34 cellular contexts compared by ENCODE assay signal in genomic region chr1:190808035-190808434, GRCh38.
"Had no signal": no experiment of that assay in that cellular context is flagged by ENCODE, and none has a peak within 500 bp of the region (broad histone marks: within the 10 kb centered on the region; RNA-seq: fewer than 3 reads in every experiment).

No MANE protein-coding gene starts in this region.

- H3K4me3 ChIP-seq: adrenal gland, body of pancreas, breast epithelium had no signal

- FAIRE-seq: astrocyte had no signal

- H3K36me3 Mint-ChIP-seq: activated CD8-positive, alpha-beta memory T cell treated with anti-CD3 and anti-CD28 coated beads, Interleukin-2, amount 10 ng/mL, durations not matched to agents 7 days and 5 days; activated naive CD4-positive, alpha-beta T cell treated with anti-CD3 and anti-CD28 coated beads, Interleukin-2, amount 10 ng/mL, durations not matched to agents 7 days and 5 days; activated naive CD8-positive, alpha-beta T cell; activated naive CD8-positive, alpha-beta T cell treated with anti-CD3 and anti-CD28 coated beads, Interleukin-2, amount 10 ng/mL, durations not matched to agents 7 days and 5 days; WTC11 had no signal

- H3K27ac ChIP-seq: adrenal gland, body of pancreas, brain microvascular endothelial cell, breast epithelium, WERI-Rb-1 had no signal

- H3K4me1 Mint-ChIP-seq: activated CD4-positive, alpha-beta memory T cell treated with anti-CD3 and anti-CD28 coated beads, Interleukin-2, amount 10 ng/mL, durations not matched to agents 7 days and 5 days; activated CD4-positive, alpha-beta T cell treated with anti-CD3 and anti-CD28 coated beads for 36 hours; activated CD4-positive, alpha-beta T cell treated with anti-CD3 and anti-CD28 coated beads, Interleukin-2, amount 10 ng/mL, durations not matched to agents 7 days and 5 days; activated CD8-positive, alpha-beta memory T cell treated with anti-CD3 and anti-CD28 coated beads, Interleukin-2, amount 10 ng/mL, durations not matched to agents 7 days and 5 days; activated naive CD4-positive, alpha-beta T cell treated with anti-CD3 and anti-CD28 coated beads, Interleukin-2, amount 10 ng/mL, durations not matched to agents 7 days and 5 days; activated naive CD4-positive, alpha-beta T cell treated with anti-CD3 and anti-CD28 coated beads, Interleukin-2, amount 50 U/mL, for 24 hours; activated naive CD8-positive, alpha-beta T cell treated with anti-CD3 and anti-CD28 coated beads, Interleukin-2, amount 10 ng/mL, durations not matched to agents 7 days and 5 days; activated naive CD8-positive, alpha-beta T cell treated with anti-CD3 and anti-CD28 coated beads, Interleukin-2, amount 50 U/mL, for 24 hours; T-helper 17 cell; WTC11 had no signal

- H3K9me3 Mint-ChIP-seq: WTC11 had no signal

- ATAC-seq: activated CD4-positive, alpha-beta T cell treated with anti-CD3 and anti-CD28 coated beads for 36 hours; activated CD4-positive, CD25-positive, alpha-beta regulatory T cell treated with anti-CD3 and anti-CD28 coated beads, Interleukin-2, amount 50 U/mL, for 24 hours; activated CD8-positive, alpha-beta memory T cell treated with anti-CD3 and anti-CD28 coated beads, Interleukin-2, amount 10 ng/mL, durations not matched to agents 7 days and 5 days; activated CD8-positive, alpha-beta T cell treated with anti-CD3 and anti-CD28 coated beads, Interleukin-2, amount 10 ng/mL, durations not matched to agents 7 days and 5 days; activated naive CD8-positive, alpha-beta T cell treated with anti-CD3 and anti-CD28 coated beads, Interleukin-2, amount 50 U/mL, for 24 hours; body of pancreas; T-helper 17 cell; WTC11 had no signal

- DNase-seq: activated CD4-positive, alpha-beta memory T cell treated with anti-CD3 and anti-CD28 coated beads, Interleukin-2, amount 10 ng/mL, durations not matched to agents 7 days and 5 days; activated CD4-positive, alpha-beta T cell treated with anti-CD3 and anti-CD28 coated beads for 1 hour; activated CD4-positive, alpha-beta T cell treated with anti-CD3 and anti-CD28 coated beads for 36 hours; activated CD4-positive, alpha-beta T cell treated with anti-CD3 and anti-CD28 coated beads for 48 hours; activated CD4-positive, alpha-beta T cell treated with anti-CD3 and anti-CD28 coated beads, Interleukin-2, amount 10 ng/mL, durations not matched to agents 7 days and 5 days; activated CD4-positive, alpha-beta T cell treated with anti-CD3 and anti-CD28 coated beads, Interleukin-2, amount 50 U/mL, for 48 hours; activated CD4-positive, CD25-positive, alpha-beta regulatory T cell; activated CD8-positive, alpha-beta memory T cell treated with anti-CD3 and anti-CD28 coated beads for 24 hours; activated CD8-positive, alpha-beta memory T cell treated with anti-CD3 and anti-CD28 coated beads, Interleukin-2, amount 10 ng/mL, durations not matched to agents 7 days and 5 days; activated CD8-positive, alpha-beta memory T cell treated with anti-CD3 and anti-CD28 coated beads, Interleukin-2, amount 50 U/mL, for 48 hours; activated CD8-positive, alpha-beta T cell treated with anti-CD3 and anti-CD28 coated beads, Interleukin-2, amount 10 ng/mL, durations not matched to agents 7 days and 5 days; activated effector memory CD4-positive, alpha-beta T cell treated with Interleukin-2 at 50 U/mL for 16 hours; activated gamma-delta T cell; activated naive CD4-positive, alpha-beta T cell treated with anti-CD3 and anti-CD28 coated beads, Interleukin-2, amount 10 ng/mL, durations not matched to agents 7 days and 5 days; activated naive CD4-positive, alpha-beta T cell treated with Interleukin-2 at 50 U/mL for 16 hours; activated naive CD8-positive, alpha-beta T cell treated with anti-CD3 and anti-CD28 coated beads, Interleukin-2, amount 10 ng/mL, durations not matched to agents 7 days and 5 days; activated naive CD8-positive, alpha-beta T cell treated with anti-CD3 and anti-CD28 coated beads, Interleukin-2, amount 50 U/mL, for 24 hours; activated T-cell treated with anti-CD3 and anti-CD28 coated beads, Interleukin-2, amount 50 U/mL, for 24 hours; activated T-cell treated with anti-CD3 and anti-CD28 coated beads, Interleukin-2, amount 50 U/mL, for 48 hours; adrenal gland; amniotic stem cell; aorta; body of pancreas; brain microvascular endothelial cell; central memory CD4-positive, alpha-beta T cell; T-helper 17 cell; WERI-Rb-1 had no signal

- H3K4me3 Mint-ChIP-seq: activated CD4-positive, alpha-beta memory T cell treated with anti-CD3 and anti-CD28 coated beads, Interleukin-2, amount 10 ng/mL, durations not matched to agents 7 days and 5 days; activated CD4-positive, alpha-beta T cell treated with anti-CD3 and anti-CD28 coated beads for 36 hours; activated CD4-positive, alpha-beta T cell treated with anti-CD3 and anti-CD28 coated beads, Interleukin-2, amount 10 ng/mL, durations not matched to agents 7 days and 5 days; activated CD8-positive, alpha-beta memory T cell treated with anti-CD3 and anti-CD28 coated beads, Interleukin-2, amount 10 ng/mL, durations not matched to agents 7 days and 5 days; activated CD8-positive, alpha-beta T cell treated with anti-CD3 and anti-CD28 coated beads, Interleukin-2, amount 10 ng/mL, durations not matched to agents 7 days and 5 days; activated naive CD4-positive, alpha-beta T cell treated with anti-CD3 and anti-CD28 coated beads, Interleukin-2, amount 10 ng/mL, durations not matched to agents 7 days and 5 days; activated naive CD4-positive, alpha-beta T cell treated with anti-CD3 and anti-CD28 coated beads, Interleukin-2, amount 50 U/mL, for 24 hours; activated naive CD8-positive, alpha-beta T cell; activated naive CD8-positive, alpha-beta T cell treated with anti-CD3 and anti-CD28 coated beads, Interleukin-2, amount 10 ng/mL, durations not matched to agents 7 days and 5 days; activated naive CD8-positive, alpha-beta T cell treated with anti-CD3 and anti-CD28 coated beads, Interleukin-2, amount 50 U/mL, for 24 hours; activated T-cell treated with anti-CD3 and anti-CD28 coated beads, Interleukin-2, amount 50 U/mL, for 24 hours; T-helper 17 cell; WTC11 had no signal

- H3K36me3 ChIP-seq: adrenal gland, brain microvascular endothelial cell, breast epithelium, WERI-Rb-1 had no signal

- H3K4me1 ChIP-seq: adrenal gland, body of pancreas, breast epithelium had no signal

- H3K27me3 Mint-ChIP-seq: activated CD4-positive, alpha-beta memory T cell treated with anti-CD3 and anti-CD28 coated beads, Interleukin-2, amount 10 ng/mL, durations not matched to agents 7 days and 5 days; activated CD4-positive, alpha-beta T cell treated with anti-CD3 and anti-CD28 coated beads for 36 hours; activated CD4-positive, alpha-beta T cell treated with anti-CD3 and anti-CD28 coated beads, Interleukin-2, amount 10 ng/mL, durations not matched to agents 7 days and 5 days; activated CD8-positive, alpha-beta memory T cell treated with anti-CD3 and anti-CD28 coated beads, Interleukin-2, amount 10 ng/mL, durations not matched to agents 7 days and 5 days; activated naive CD4-positive, alpha-beta T cell treated with anti-CD3 and anti-CD28 coated beads, Interleukin-2, amount 10 ng/mL, durations not matched to agents 7 days and 5 days; activated naive CD4-positive, alpha-beta T cell treated with anti-CD3 and anti-CD28 coated beads, Interleukin-2, amount 50 U/mL, for 24 hours; activated naive CD8-positive, alpha-beta T cell; activated naive CD8-positive, alpha-beta T cell treated with anti-CD3 and anti-CD28 coated beads, Interleukin-2, amount 10 ng/mL, durations not matched to agents 7 days and 5 days; activated naive CD8-positive, alpha-beta T cell treated with anti-CD3 and anti-CD28 coated beads, Interleukin-2, amount 50 U/mL, for 24 hours; activated T-cell treated with anti-CD3 and anti-CD28 coated beads, Interleukin-2, amount 50 U/mL, for 24 hours; T-helper 17 cell had no signal

- H3K27ac Mint-ChIP-seq: activated CD4-positive, alpha-beta memory T cell treated with anti-CD3 and anti-CD28 coated beads, Interleukin-2, amount 10 ng/mL, durations not matched to agents 7 days and 5 days; activated CD4-positive, alpha-beta T cell treated with anti-CD3 and anti-CD28 coated beads for 36 hours; activated CD4-positive, alpha-beta T cell treated with anti-CD3 and anti-CD28 coated beads, Interleukin-2, amount 10 ng/mL, durations not matched to agents 7 days and 5 days; activated CD8-positive, alpha-beta memory T cell treated with anti-CD3 and anti-CD28 coated beads, Interleukin-2, amount 10 ng/mL, durations not matched to agents 7 days and 5 days; activated CD8-positive, alpha-beta T cell treated with anti-CD3 and anti-CD28 coated beads, Interleukin-2, amount 10 ng/mL, durations not matched to agents 7 days and 5 days; activated naive CD4-positive, alpha-beta T cell treated with anti-CD3 and anti-CD28 coated beads, Interleukin-2, amount 10 ng/mL, durations not matched to agents 7 days and 5 days; activated naive CD4-positive, alpha-beta T cell treated with anti-CD3 and anti-CD28 coated beads, Interleukin-2, amount 50 U/mL, for 24 hours; activated naive CD8-positive, alpha-beta T cell; activated naive CD8-positive, alpha-beta T cell treated with anti-CD3 and anti-CD28 coated beads, Interleukin-2, amount 10 ng/mL, durations not matched to agents 7 days and 5 days; activated naive CD8-positive, alpha-beta T cell treated with anti-CD3 and anti-CD28 coated beads, Interleukin-2, amount 50 U/mL, for 24 hours; activated T-cell treated with anti-CD3 and anti-CD28 coated beads, Interleukin-2, amount 50 U/mL, for 24 hours; activated T-helper 2 cell treated with anti-CD3 and anti-CD28 coated beads, Interferon-gamma antibody, Interleukin-2, Interleukin-4, amounts not matched to agents 10 μg/mL and 5 μg/mL and 100 μg/mL, durations not matched to agents 14 hours and 24 hours and 36 hours; T-helper 17 cell; WTC11 had no signal

- H3K27me3 ChIP-seq: adrenal gland, body of pancreas, brain microvascular endothelial cell, breast epithelium had no signal

- H3K9me3 ChIP-seq: adrenal gland, body of pancreas, breast epithelium had no signal
